In genomic region chr5:111774525-111774924, GRCh38 we compare ENCODE assay signal across 9 cellular contexts. TPM values are rescaled to one million over a fixed set of nuclear protein-coding genes. Genes with fewer than 3 reads are reported as not detected.
DNase-seq lines count a peak whose midpoint lies in the region; ATAC-seq lines count a peak whose summit lies in the region.
"Had no signal": no experiment of that assay in that cellular context is flagged by ENCODE, and none has a peak within 500 bp of the region (broad histone marks: within the 10 kb centered on the region; RNA-seq: fewer than 3 reads in every experiment).

No MANE protein-coding gene starts in this region.

- intact Hi-C loops in sciatic nerve (cut with DNase I), result no loop called here

- ATAC-seq in GM19438 (IDR thresholded peaks at IDR 0.05; ENCODE audit: low read depth, unreplicated experiment) (peak; percentile 54), sciatic nerve (peak; percentile 34), GM21619 (IDR thresholded peaks at IDR 0.05; ENCODE audit: unreplicated experiment) (no peak)

- DNase-seq in NAMALWA (ENCODE audit: low spot score) (peak; percentile 76), ecto neural progenitor cell (ENCODE audit: low spot score) (peak; percentile 59), sciatic nerve (ENCODE audit: low spot score) (peak; percentile 59), 8988T (no peak), middle frontal gyrus (ENCODE audit: extremely low spot score, low spot score) (no peak)
- DNase-seq in activated T-cell treated with anti-CD3 and anti-CD28 coated beads, Interleukin-2, amount 50 U/mL, for 1 hour, result no peak
- DNase-seq: naive B cell had no signal

RNA-seq across cellular contexts. Expression of gene NREP, which starts 17.5 kb away (rescaled TPM):
- total RNA-seq in sciatic nerve, result 28.6 TPM

Comparison
In these comparisons a context has a peak if more than half of its experiments do, and no peak if none do; other contexts are left out.
1. DNase-seq: peak in NAMALWA (single experiment), ecto neural progenitor cell (single experiment) and sciatic nerve (single experiment); none in activated T-cell treated with anti-CD3 and anti-CD28 coated beads, Interleukin-2, amount 50 U/mL, for 1 hour (single experiment), 8988T (single experiment) and middle frontal gyrus (single experiment).